15 cellular contexts compared by ENCODE assay signal in the genomic region with DNA sequence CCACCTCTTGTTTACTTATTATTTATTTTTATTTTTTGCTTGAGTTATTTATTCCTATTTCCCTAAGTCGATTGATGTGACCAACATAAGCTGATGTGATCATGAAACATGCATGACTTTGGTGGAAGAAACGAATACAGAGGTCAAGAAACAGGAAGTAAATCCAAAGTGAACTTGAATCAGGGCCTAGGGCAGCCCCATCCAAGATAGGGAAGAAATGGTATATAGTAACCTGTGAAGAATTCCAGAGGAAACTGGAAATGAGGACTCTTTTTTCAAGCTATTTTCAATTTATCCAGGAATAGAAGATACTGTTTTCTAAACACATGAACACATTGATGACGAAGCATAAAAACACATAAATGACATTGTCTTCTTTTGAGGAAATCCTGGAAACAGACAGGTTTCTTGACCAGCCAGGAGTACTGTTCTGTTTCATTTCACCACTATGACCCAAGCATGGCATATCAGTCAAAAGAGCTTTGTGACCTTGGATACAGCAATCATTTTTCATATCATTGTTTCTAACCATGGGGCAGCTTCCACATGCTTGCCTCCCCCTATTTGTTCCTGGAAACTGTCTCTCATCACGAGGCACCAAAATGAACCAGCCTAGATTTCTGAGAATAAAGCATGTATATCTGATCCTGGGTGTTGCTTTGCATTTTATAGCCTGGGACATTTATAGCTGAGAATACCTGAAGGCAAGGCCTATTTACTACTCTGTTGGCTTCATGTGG.
"Had no signal": no experiment of that assay in that cellular context is flagged by ENCODE, and none has a peak within 500 bp of the region (broad histone marks: within the 10 kb centered on the region; RNA-seq: fewer than 3 reads in every experiment).

No MANE protein-coding gene starts in this region.

- H3K36me3 ChIP-seq: colonic mucosa, neutrophil had no signal

- H3K27ac ChIP-seq: colonic mucosa, neutrophil had no signal

- H3K27me3 Mint-ChIP-seq: activated CD8-positive, alpha-beta memory T cell treated with anti-CD3 and anti-CD28 coated beads, Interleukin-2, amount 10 ng/mL, durations not matched to agents 7 days and 5 days; activated naive CD8-positive, alpha-beta T cell treated with anti-CD3 and anti-CD28 coated beads, Interleukin-2, amount 10 ng/mL, durations not matched to agents 7 days and 5 days; activated T-cell treated with anti-CD3 and anti-CD28 coated beads, Interleukin-2, amount 50 U/mL, for 24 hours had no signal

- ATAC-seq: activated CD8-positive, alpha-beta memory T cell treated with anti-CD3 and anti-CD28 coated beads, Interleukin-2, amount 10 ng/mL, durations not matched to agents 7 days and 5 days had no signal

- H3K9me3 ChIP-seq: colonic mucosa, neutrophil had no signal

- H3K9me3 Mint-ChIP-seq: activated naive CD8-positive, alpha-beta T cell treated with anti-CD3 and anti-CD28 coated beads, Interleukin-2, amount 10 ng/mL, durations not matched to agents 7 days and 5 days; activated T-cell treated with anti-CD3 and anti-CD28 coated beads, Interleukin-2, amount 50 U/mL, for 24 hours; mesothelial cell of epicardium; stimulated activated effector memory CD8-positive, alpha-beta T cell treated with anti-CD3 and anti-CD28 coated beads, Interleukin-12 subunit alpha, Interleukin-12 subunit beta, amount 100 ng/mL, for 72 hours had no signal

- H3K27me3 ChIP-seq: colonic mucosa, neutrophil had no signal

- H3K4me1 ChIP-seq: colonic mucosa had no signal

- DNase-seq: activated CD4-positive, alpha-beta T cell treated with anti-CD3 and anti-CD28 coated beads for 1 hour; activated CD4-positive, alpha-beta T cell treated with anti-CD3 and anti-CD28 coated beads, Interleukin-2, amount 50 U/mL, for 48 hours; activated CD8-positive, alpha-beta memory T cell treated with anti-CD3 and anti-CD28 coated beads, Interleukin-2, amount 10 ng/mL, durations not matched to agents 7 days and 5 days; activated gamma-delta T cell; activated naive CD8-positive, alpha-beta T cell treated with anti-CD3 and anti-CD28 coated beads, Interleukin-2, amount 10 ng/mL, durations not matched to agents 7 days and 5 days; activated T-cell treated with anti-CD3 and anti-CD28 coated beads, Interleukin-2, amount 50 U/mL, for 24 hours; aorta; colonic mucosa; effector CD4-positive, alpha-beta T cell; islet precursor cell; posterior cingulate gyrus; T-helper 2 cell had no signal

- H3K4me3 ChIP-seq: colonic mucosa had no signal

- H3K27ac Mint-ChIP-seq: activated CD8-positive, alpha-beta memory T cell treated with anti-CD3 and anti-CD28 coated beads, Interleukin-2, amount 10 ng/mL, durations not matched to agents 7 days and 5 days; activated T-cell treated with anti-CD3 and anti-CD28 coated beads, Interleukin-2, amount 50 U/mL, for 24 hours; mesothelial cell of epicardium had no signal

- H3K4me3 Mint-ChIP-seq: activated CD8-positive, alpha-beta memory T cell treated with anti-CD3 and anti-CD28 coated beads, Interleukin-2, amount 10 ng/mL, durations not matched to agents 7 days and 5 days; activated naive CD8-positive, alpha-beta T cell treated with anti-CD3 and anti-CD28 coated beads, Interleukin-2, amount 10 ng/mL, durations not matched to agents 7 days and 5 days; activated T-cell treated with anti-CD3 and anti-CD28 coated beads, Interleukin-2, amount 50 U/mL, for 24 hours; mesothelial cell of epicardium; stimulated activated effector memory CD8-positive, alpha-beta T cell treated with anti-CD3 and anti-CD28 coated beads, Interleukin-12 subunit alpha, Interleukin-12 subunit beta, amount 100 ng/mL, for 72 hours had no signal
